In the genomic region with DNA sequence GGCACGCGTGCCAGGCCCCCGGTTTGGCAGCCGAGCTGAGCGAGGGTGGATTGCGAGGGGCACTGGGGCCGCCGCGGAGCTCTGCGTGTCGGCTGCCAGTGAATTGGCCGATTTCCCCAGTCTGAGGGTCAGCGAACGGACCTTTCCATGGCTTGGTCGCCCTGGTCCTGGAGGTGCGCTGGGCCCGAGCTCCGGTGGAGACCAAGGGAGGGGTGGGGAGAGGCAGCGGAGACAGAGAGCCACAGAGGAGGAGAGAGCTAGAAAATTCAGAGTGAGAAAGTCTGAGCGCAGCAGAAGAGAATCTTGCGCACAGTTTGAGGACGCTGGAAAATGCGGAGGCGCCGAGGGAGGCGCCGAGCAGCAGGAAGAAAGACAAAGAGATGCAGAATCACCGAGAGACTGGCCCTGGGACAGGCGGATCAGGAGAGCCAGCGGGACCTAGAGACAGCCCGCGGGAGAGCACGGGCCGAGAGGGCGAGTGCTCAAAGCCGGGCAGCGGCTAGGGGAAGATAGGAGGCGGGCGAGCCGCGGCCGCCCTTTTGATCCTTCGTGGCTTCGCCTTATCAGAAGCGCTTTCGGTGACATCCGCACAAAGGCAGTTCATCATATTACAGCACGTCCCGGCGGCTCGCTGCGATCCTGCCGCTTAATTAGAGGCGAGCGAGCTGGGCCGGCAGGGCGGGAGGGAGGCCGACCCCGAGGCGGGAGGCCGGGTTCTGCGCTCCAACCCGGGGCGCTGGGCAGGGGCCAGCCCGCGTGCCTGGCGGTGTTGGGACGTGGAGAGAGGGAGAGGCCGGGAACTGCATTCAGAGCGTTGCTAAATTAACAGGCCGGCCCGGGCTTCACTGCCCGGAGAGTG, we compare ENCODE assay signal across 1 cellular context.
TF ChIP-seq lines count a peak whose summit lies in the region.

No MANE protein-coding gene starts in this region.

TF ChIP-seq in endothelial cell of umbilical vein, 7 proteins besides CTCF, POLR2A, EP300 and RAD21:
- no peak for TF ChIP-seq POLR2AphosphoS5 (IDR thresholded peaks at IDR 0.05; ENCODE audit: insufficient read depth, low read depth, low read length)
- TF ChIP-seq GATA2 (IDR thresholded peaks at IDR 0.05; ENCODE audit: insufficient read depth, insufficient read length, low read depth, low read length), result no peak
- peak; percentile 97 for TF ChIP-seq EZH2 (IDR thresholded peaks at IDR 0.05; ENCODE audit: borderline replicate concordance, low read depth, low read length, severe bottlenecking)
